In genomic region chr4:75790024-75790423, GRCh38 we compare ENCODE assay signal across 19 cellular contexts.
DNase-seq lines count a peak whose midpoint lies in the region; ATAC-seq, FAIRE-seq and TF ChIP-seq lines count a peak whose summit lies in the region.
"Had no signal": no experiment of that assay in that cellular context is flagged by ENCODE, and none has a peak within 500 bp of the region (broad histone marks: within the 10 kb centered on the region; RNA-seq: fewer than 3 reads in every experiment).

No MANE protein-coding gene starts in this region.

- no peak overlapping the region for H3K27ac ChIP-seq in breast epithelium
- no peak overlapping the region for H3K27ac ChIP-seq in PC-3 (ENCODE audit: low read length)
- H3K27ac ChIP-seq: BLaER1, KMS-11 had no signal

- no peak for TF ChIP-seq CTCF in breast epithelium (IDR thresholded peaks at IDR 0.05)
- no peak for TF ChIP-seq CTCF in PC-3 (conservative IDR thresholded peaks at IDR 0.05; ENCODE audit: low read depth, low read length)

- FAIRE-seq in islet of Langerhans (lab: Jason Lieb, UNC): peak; percentile 24
- FAIRE-seq: H54 had no signal

- H3K27me3 Mint-ChIP-seq in IgD-negative memory B cell: no peaks in the 10 kb centered on the region
- H3K27me3 Mint-ChIP-seq: CD4-positive, alpha-beta memory T cell had no signal

- BruUV-seq in PC-3 (replicated peaks; lab: Mats Ljungman, UMichigan): no TSS peak

- H3K4me2 ChIP-seq in PC-3 (ENCODE audit: low read length): no peak overlapping the region
- H3K4me2 ChIP-seq: BLaER1, GM23338, KMS-11 had no signal

- peaks cover 3% of the 10 kb centered on the region for H3K36me3 Mint-ChIP-seq in IgD-negative memory B cell
- H3K36me3 Mint-ChIP-seq in stimulated activated effector memory CD8-positive, alpha-beta T cell treated with anti-CD3 and anti-CD28 coated beads, Interleukin-12 subunit alpha, Interleukin-12 subunit beta, amount 100 ng/mL, for 72 hours: peaks cover 98% of the 10 kb centered on the region

- no peaks in the 10 kb centered on the region for H3K9me2 ChIP-seq in PC-3 (replicated peaks; ENCODE audit: low read length)

- ATAC-seq in GM18873 (IDR thresholded peaks at IDR 0.05; ENCODE audit: low FRiP score, unreplicated experiment): peak; percentile 51
- no peak for ATAC-seq in stimulated activated effector memory CD8-positive, alpha-beta T cell treated with anti-CD3 and anti-CD28 coated beads, Interleukin-12 subunit alpha, Interleukin-12 subunit beta, amount 100 ng/mL, for 72 hours
- ATAC-seq in HG03139 (IDR thresholded peaks at IDR 0.05; ENCODE audit: unreplicated experiment): no peak
- no peak for ATAC-seq in PC-3
- ATAC-seq: GM23338 had no signal

- H3K36me3 ChIP-seq in breast epithelium: no peaks in the 10 kb centered on the region
- peaks cover 13% of the 10 kb centered on the region; the same call in 1 of the 2 replicates for H3K36me3 ChIP-seq in PC-3 (ENCODE audit: low read depth, low read length)

- no peaks in the 10 kb centered on the region for H4K20me1 ChIP-seq in PC-3 (ENCODE audit: low read length)
- H4K20me1 ChIP-seq: BLaER1 had no signal

- H3K4me1 ChIP-seq in breast epithelium (no peaks in the 10 kb centered on the region), PC-3 (ENCODE audit: insufficient read depth, low read length) (no peaks in the 10 kb centered on the region)
- H3K4me1 ChIP-seq: BLaER1 had no signal

- no peaks in the 10 kb centered on the region for H3K27me3 ChIP-seq in breast epithelium
- H3K27me3 ChIP-seq in PC-3 (ENCODE audit: low read length): no peaks in the 10 kb centered on the region
- H3K27me3 ChIP-seq: BLaER1 had no signal

- CTCF ChIA-PET in PC-3 (lab: Charles Lee): interaction anchor here (0.6 kb wide), 1 partner anchor 58 kb away, joined by 3 read pairs; no protein-coding TSS in a partner anchor

- peak overlapping the region in 1 of 4 donors; percentile 18 for H3K4me3 Mint-ChIP-seq in IgD-negative memory B cell
- no peak overlapping the region for H3K4me3 Mint-ChIP-seq in stimulated activated effector memory CD8-positive, alpha-beta T cell treated with anti-CD3 and anti-CD28 coated beads, Interleukin-12 subunit alpha, Interleukin-12 subunit beta, amount 100 ng/mL, for 72 hours
- H3K4me3 Mint-ChIP-seq: CD14-positive monocyte; CD4-positive, alpha-beta memory T cell; GM23338 had no signal

- H3K27ac Mint-ChIP-seq in IgD-negative memory B cell: peak overlapping the region in 2 of 3 donors; percentile 1 to 3
- peak overlapping the region; percentile 32 for H3K27ac Mint-ChIP-seq in stimulated activated effector memory CD8-positive, alpha-beta T cell treated with anti-CD3 and anti-CD28 coated beads, Interleukin-12 subunit alpha, Interleukin-12 subunit beta, amount 100 ng/mL, for 72 hours
- H3K27ac Mint-ChIP-seq: CD14-positive monocyte, GM23338 had no signal

- intact Hi-C loops in breast epithelium (cut with DNase I; ENCODE audit: low total_unique reads) (no loop called here), PC-3 (cut with micrococcal nuclease) (no loop called here)

- H3K4me3 ChIP-seq in breast epithelium (no peak overlapping the region), PC-3 (ENCODE audit: low read length) (no peak overlapping the region)
- H3K4me3 ChIP-seq: BLaER1, GM23338 had no signal

- no peaks in the 10 kb centered on the region for H3K9me3 Mint-ChIP-seq in IgD-negative memory B cell
- no peaks in the 10 kb centered on the region for H3K9me3 Mint-ChIP-seq in stimulated activated effector memory CD8-positive, alpha-beta T cell treated with anti-CD3 and anti-CD28 coated beads, Interleukin-12 subunit alpha, Interleukin-12 subunit beta, amount 100 ng/mL, for 72 hours
- H3K9me3 Mint-ChIP-seq: CD14-positive monocyte, GM23338 had no signal

- no peaks in the 10 kb centered on the region for H3K9me3 ChIP-seq in breast epithelium
- no peaks in the 10 kb centered on the region for H3K9me3 ChIP-seq in PC-3 (ENCODE audit: low read length)
- H3K9me3 ChIP-seq: BLaER1 had no signal

- H3K79me2 ChIP-seq in PC-3 (ENCODE audit: low read length): no peaks in the 10 kb centered on the region

- POLR2A ChIA-PET in PC-3 (lab: Charles Lee; ENCODE audit: unreplicated experiment): no interaction called here

- DNase-seq in stimulated activated effector memory CD8-positive, alpha-beta T cell treated with anti-CD3 and anti-CD28 coated beads, Interleukin-12 subunit alpha, Interleukin-12 subunit beta, amount 100 ng/mL, for 72 hours (ENCODE audit: low spot score in 2 of 2): no peak
- DNase-seq in breast epithelium (ENCODE audit: low spot score in 2 of 2): no peak
- DNase-seq in PC-3: no peak
- no peak for DNase-seq in SHP77 (lab: John Stamatoyannopoulos, UW)
- DNase-seq: ACHN; AML-193; CD4-positive, alpha-beta memory T cell; DMS153; DMS79; GF-D8 had no signal

- H2AFZ ChIP-seq in PC-3 (ENCODE audit: low read length): no peak overlapping the region
- H2AFZ ChIP-seq: GM23338 had no signal

- H3K4me1 Mint-ChIP-seq in IgD-negative memory B cell: peaks cover 6 to 9% (median 7%) of the 10 kb centered on the region in 3 donors
- no peaks in the 10 kb centered on the region for H3K4me1 Mint-ChIP-seq in stimulated activated effector memory CD8-positive, alpha-beta T cell treated with anti-CD3 and anti-CD28 coated beads, Interleukin-12 subunit alpha, Interleukin-12 subunit beta, amount 100 ng/mL, for 72 hours
- H3K4me1 Mint-ChIP-seq: CD14-positive monocyte had no signal

- no peak for TF ChIP-seq POLR2A in breast epithelium (IDR thresholded peaks at IDR 0.05)

- no peak overlapping the region for H3K9ac ChIP-seq in PC-3 (ENCODE audit: low read length)
- H3K9ac ChIP-seq: BLaER1, KMS-11 had no signal

- H3F3A ChIP-seq in PC-3 (ENCODE audit: low read length, unreplicated experiment): no peaks in the 10 kb centered on the region
